ENCODE assay signal across 8 cellular contexts in the genomic region with DNA sequence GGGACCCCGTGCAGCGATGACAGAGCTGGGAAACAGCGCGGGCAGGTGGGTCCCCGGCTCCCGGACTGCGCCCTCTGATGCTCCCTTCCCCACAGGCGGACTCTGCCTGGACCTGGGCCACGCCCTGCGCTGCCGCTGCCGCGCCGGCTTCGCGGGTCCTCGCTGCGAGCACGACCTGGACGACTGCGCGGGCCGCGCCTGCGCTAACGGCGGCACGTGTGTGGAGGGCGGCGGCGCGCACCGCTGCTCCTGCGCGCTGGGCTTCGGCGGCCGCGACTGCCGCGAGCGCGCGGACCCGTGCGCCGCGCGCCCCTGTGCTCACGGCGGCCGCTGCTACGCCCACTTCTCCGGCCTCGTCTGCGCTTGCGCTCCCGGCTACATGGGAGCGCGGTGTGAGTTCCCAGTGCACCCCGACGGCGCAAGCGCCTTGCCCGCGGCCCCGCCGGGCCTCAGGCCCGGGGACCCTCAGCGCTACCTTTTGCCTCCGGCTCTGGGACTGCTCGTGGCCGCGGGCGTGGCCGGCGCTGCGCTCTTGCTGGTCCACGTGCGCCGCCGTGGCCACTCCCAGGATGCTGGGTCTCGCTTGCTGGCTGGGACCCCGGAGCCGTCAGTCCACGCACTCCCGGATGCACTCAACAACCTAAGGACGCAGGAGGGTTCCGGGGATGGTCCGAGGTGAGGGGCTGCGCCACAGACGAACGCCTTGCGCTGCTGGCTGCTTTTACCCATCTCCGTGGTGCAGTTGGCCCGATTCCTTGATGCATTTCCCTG. TPM values are rescaled to one million over a fixed set of nuclear protein-coding genes. Genes with fewer than 3 reads are reported as not detected.
DNase-seq lines count a peak whose midpoint lies in the region; ATAC-seq, FAIRE-seq and TF ChIP-seq lines count a peak whose summit lies in the region.

No MANE protein-coding gene starts in this region.

- H3K79me2 ChIP-seq in HepG2 (ENCODE audit: insufficient read depth, low read length) = no peaks in the 10 kb centered on the region

- peaks cover 7% of the 10 kb centered on the region for H3K36me3 Mint-ChIP-seq in T-helper 17 cell (ENCODE audit: low read depth)
- peaks cover 9% of the 10 kb centered on the region for H3K36me3 Mint-ChIP-seq in central memory CD8-positive, alpha-beta T cell (ENCODE audit: insufficient read depth)

- no TSS peak for BruUV-seq in HepG2 (replicated peaks; lab: Mats Ljungman, UMichigan)

- peak overlapping the region; percentile 70 for H3K4me2 ChIP-seq in HepG2 (ENCODE audit: low read depth, low read length)

- H3K27me3 ChIP-seq in HepG2 (ENCODE audit: control insufficient read depth in 1 of 2, insufficient read depth in 2 of 2, low read length in 2 of 2) = peaks cover 16 to 53% of the 10 kb centered on the region in 2 experiments

- peaks cover 26% of the 10 kb centered on the region for H3K4me1 ChIP-seq in HepG2 (ENCODE audit: insufficient read depth, low read length)

- no peak for TF ChIP-seq RAD21 in HepG2 (CRISPR knock-in tag; IDR thresholded peaks at IDR 0.05)

- peak overlapping the region; percentile 85 for H3K4me3 Mint-ChIP-seq in T-helper 17 cell
- H3K4me3 Mint-ChIP-seq in central memory CD8-positive, alpha-beta T cell = peak overlapping the region; percentile 74

- WGBS in HepG2 (ENCODE audit: low lambda C conversion rate) = 30% methylated on average over 25 of the region's 96 CpGs

- in situ Hi-C loops in HepG2 (cut with HindIII; ENCODE audit: extremely low pct_ligation_motif_present, low pct_unique_long_range_greater_than_20kb) = no loop called here

- intact Hi-C loops in HepG2 (cut with micrococcal nuclease; ENCODE audit: unreplicated experiment) = no loop called here

- POLR2A ChIA-PET in HepG2 (lab: Yijun Ruan, JAX) = interaction anchor here (1.6 kb wide), 1 partner anchor 62 kb away, joined by 3 read pairs; the partner anchor contains the start of gene SUPT5H

- no peak; the same call in 1 of the 2 replicates for TF ChIP-seq CTCF in HepG2 (CRISPR knock-in tag; IDR thresholded peaks at IDR 0.05)

- no peak; a peak in 1 of 4 replicates for TF ChIP-seq POLR2A in HepG2 (IDR thresholded peaks at IDR 0.05; ENCODE audit: insufficient read depth in 1 of 2, low read depth in 2 of 2, low read length in 2 of 2)

- H2AFZ ChIP-seq in HepG2 (ENCODE audit: low read length) = no peak overlapping the region

- no peaks in the 10 kb centered on the region for H3K9me3 Mint-ChIP-seq in central memory CD8-positive, alpha-beta T cell

- TF ChIP-seq EP300 in HepG2 (IDR thresholded peaks at IDR 0.05; ENCODE audit: low read depth in 2 of 2, low read length in 2 of 2) (no peak), HepG2 (CRISPR knock-in tag; IDR thresholded peaks at IDR 0.05; ENCODE audit: borderline replicate concordance) (0 out of 2 replicates have a peak, but pooled peaks have one; percentile 2)

- no peak overlapping the region for H3K27ac Mint-ChIP-seq in T-helper 17 cell
- H3K27ac Mint-ChIP-seq in central memory CD8-positive, alpha-beta T cell (ENCODE audit: low read depth) = no peak overlapping the region

- no peak for FAIRE-seq in HepG2 (lab: Jason Lieb, UNC)

- no peaks in the 10 kb centered on the region for H3K9me3 ChIP-seq in T-helper 17 cell (ENCODE audit: control insufficient read depth, low read length, poor library complexity, severe bottlenecking)
- H3K9me3 ChIP-seq in HepG2 (ENCODE audit: low read length) = no peaks in the 10 kb centered on the region

- peaks cover 28% of the 10 kb centered on the region for H3K4me1 Mint-ChIP-seq in T-helper 17 cell
- H3K4me1 Mint-ChIP-seq in central memory CD8-positive, alpha-beta T cell = peaks cover 30% of the 10 kb centered on the region

- H3K4me3 ChIP-seq in HepG2 (replicated peaks in 1 of 3; ENCODE audit: insufficient read depth in 1 of 3, low read depth in 2 of 3, low read length in 3 of 3) = peak overlapping the region in 2 of 3 experiments; percentile 56 to 68; a peak in 4 of 6 replicates

- H3K9ac ChIP-seq in HepG2 (ENCODE audit: insufficient read depth, low read depth, low read length) = no peak overlapping the region

- ATAC-seq in T-helper 17 cell (peak; percentile 69), HepG2 (peak; percentile 71), HG03095 (IDR thresholded peaks at IDR 0.05; ENCODE audit: unreplicated experiment) (no peak), GM18873 (IDR thresholded peaks at IDR 0.05; ENCODE audit: low FRiP score, unreplicated experiment) (no peak)
- ATAC-seq in central memory CD8-positive, alpha-beta T cell (replicated peaks; ENCODE audit: extremely low read depth, poor library complexity, severe bottlenecking) = peak; percentile 42

- CTCF ChIA-PET in HepG2 (lab: Yijun Ruan, JAX; ENCODE audit: low intra/inter-chr PET ratio, low total read pairs) = no interaction called here

- H3K27ac ChIP-seq in HepG2 (ENCODE audit: extremely low read length, insufficient read depth, low read length) = no peak overlapping the region

- H3K27me3 Mint-ChIP-seq in T-helper 17 cell = peaks cover 56% of the 10 kb centered on the region
- peaks cover 66% of the 10 kb centered on the region for H3K27me3 Mint-ChIP-seq in central memory CD8-positive, alpha-beta T cell

- DNase-seq in GM04504 (ENCODE audit: low read depth) (peak; percentile 16), LHCN-M2 (ENCODE audit: low read depth) (peak; percentile 55), T-helper 17 cell (peak; percentile 23 to 31 (median 25)), HepG2 (ENCODE audit: low spot score) (peak; percentile 60)
- no peak for DNase-seq in central memory CD8-positive, alpha-beta T cell (ENCODE audit: low spot score in 2 of 2)
- DNase-seq in stimulated activated CD8-positive, alpha-beta memory T cell treated with anti-CD3 and anti-CD28 coated beads, Interleukin-15, amount 100 ng/mL, for 48 hours (ENCODE audit: low read depth in 2 of 2) = peak; percentile 58 to 67

- no peaks in the 10 kb centered on the region for H4K20me1 ChIP-seq in HepG2 (ENCODE audit: insufficient read depth, low read length)

- H3K36me3 ChIP-seq in HepG2 (replicated peaks in 1 of 2; ENCODE audit: control insufficient read depth in 1 of 2, insufficient read depth in 2 of 2, low read length in 2 of 2) = no peaks in the 10 kb centered on the region

RNA-seq across cellular contexts. Expression of gene SELENOV, which starts 7.8 kb away (rescaled TPM):
- total RNA-seq in LHCN-M2 (2014; rRNA removed) (not detected in 2 replicates), T-helper 17 cell (not detected), HepG2 (2016; rRNA removed; fragmentation: Illumina TruSeq; extraction: Trizol) (not detected in 2 replicates)
- not detected for polyA plus RNA-seq in LHCN-M2 (2012)
- not detected in 2 replicates for total RNA-seq in HepG2 (2016; cell fraction: cytosol; rRNA removed; fragmentation: Illumina TruSeq; extraction: Trizol; ENCODE audit: low read depth)
- not detected in 2 replicates for total RNA-seq in HepG2 (2016; cell fraction: insoluble cytoplasmic fraction; rRNA removed; fragmentation: Illumina TruSeq; extraction: Trizol)
- not detected in 2 replicates for total RNA-seq in HepG2 (2016; cell fraction: membrane; rRNA removed; fragmentation: Illumina TruSeq; extraction: Trizol)
- 0.47 TPM in 1 of 2 replicates, not detected in the other for total RNA-seq in HepG2 (2016; cell fraction: nucleus; rRNA removed; fragmentation: Illumina TruSeq; extraction: Trizol)
- not detected in 2 replicates for polyA plus RNA-seq in HepG2 (2011; rRNA removed)
- not detected in 2 replicates for polyA plus RNA-seq in HepG2 (2011; cell fraction: cytosol; rRNA removed)
- 0.17 and 0.76 TPM in 2 replicates for polyA plus RNA-seq in HepG2 (2011; cell fraction: nucleus; rRNA removed)
- not detected in 2 replicates for polyA plus RNA-seq in HepG2 (2012)
- not detected in 2 replicates for polyA plus RNA-seq in HepG2 (2016; cell fraction: cytosol; fragmentation: Illumina TruSeq; extraction: Trizol; ENCODE audit: low read depth)
- not detected in 2 replicates for polyA plus RNA-seq in HepG2 (2016; cell fraction: insoluble cytoplasmic fraction; fragmentation: Illumina TruSeq; extraction: Trizol; ENCODE audit: low read depth)
- not detected in 2 replicates for polyA plus RNA-seq in HepG2 (2016; cell fraction: membrane; fragmentation: Illumina TruSeq; extraction: Trizol; ENCODE audit: low read depth)
- polyA plus RNA-seq in HepG2 (2016; cell fraction: nucleus; fragmentation: Illumina TruSeq; extraction: Trizol; ENCODE audit: insufficient read depth, low read depth) = not detected in 2 replicates
- not detected in 2 replicates for polyA minus RNA-seq in HepG2 (2011; rRNA and poly(A)+ RNA removed; ENCODE audit: low replicate concordance)
- polyA minus RNA-seq in HepG2 (2011; cell fraction: cytosol; rRNA and poly(A)+ RNA removed) = not detected in 2 replicates
- not detected in 2 replicates for polyA minus RNA-seq in HepG2 (2011; cell fraction: nucleus; rRNA and poly(A)+ RNA removed)

RNA-seq across cellular contexts. Expression of gene DLL3, which starts 8.4 kb away (rescaled TPM):
- total RNA-seq in LHCN-M2 (2014; rRNA removed) (2.4 and 2.6 TPM in 2 replicates), T-helper 17 cell (not detected), HepG2 (2016; rRNA removed; fragmentation: Illumina TruSeq; extraction: Trizol) (0.35 and 0.53 TPM in 2 replicates)
- 1.2 TPM for polyA plus RNA-seq in LHCN-M2 (2012)
- 1.4 and 1.6 TPM in 2 replicates for total RNA-seq in HepG2 (2016; cell fraction: cytosol; rRNA removed; fragmentation: Illumina TruSeq; extraction: Trizol; ENCODE audit: low read depth)
- total RNA-seq in HepG2 (2016; cell fraction: insoluble cytoplasmic fraction; rRNA removed; fragmentation: Illumina TruSeq; extraction: Trizol) = 0.28 and 0.37 TPM in 2 replicates
- 0.90 and 0.93 TPM in 2 replicates for total RNA-seq in HepG2 (2016; cell fraction: membrane; rRNA removed; fragmentation: Illumina TruSeq; extraction: Trizol)
- 0.16 and 0.31 TPM in 2 replicates for total RNA-seq in HepG2 (2016; cell fraction: nucleus; rRNA removed; fragmentation: Illumina TruSeq; extraction: Trizol)
- polyA plus RNA-seq in HepG2 (2011; rRNA removed) = 0.55 and 0.60 TPM in 2 replicates
- 0.60 and 0.64 TPM in 2 replicates for polyA plus RNA-seq in HepG2 (2011; cell fraction: cytosol; rRNA removed)
- polyA plus RNA-seq in HepG2 (2011; cell fraction: nucleus; rRNA removed) = 0.27 and 0.33 TPM in 2 replicates
- polyA plus RNA-seq in HepG2 (2012) = 0.39 and 0.51 TPM in 2 replicates
- polyA plus RNA-seq in HepG2 (2016; cell fraction: cytosol; fragmentation: Illumina TruSeq; extraction: Trizol; ENCODE audit: low read depth) = 1.9 and 2.0 TPM in 2 replicates
- 0.54 and 0.55 TPM in 2 replicates for polyA plus RNA-seq in HepG2 (2016; cell fraction: insoluble cytoplasmic fraction; fragmentation: Illumina TruSeq; extraction: Trizol; ENCODE audit: low read depth)
- polyA plus RNA-seq in HepG2 (2016; cell fraction: membrane; fragmentation: Illumina TruSeq; extraction: Trizol; ENCODE audit: low read depth) = 0.90 and 1.1 TPM in 2 replicates
- 0.41 TPM in 2 replicates for polyA plus RNA-seq in HepG2 (2016; cell fraction: nucleus; fragmentation: Illumina TruSeq; extraction: Trizol; ENCODE audit: insufficient read depth, low read depth)
- polyA minus RNA-seq in HepG2 (2011; rRNA and poly(A)+ RNA removed; ENCODE audit: low replicate concordance) = 0.42 and 0.63 TPM in 2 replicates
- not detected in 2 replicates for polyA minus RNA-seq in HepG2 (2011; cell fraction: cytosol; rRNA and poly(A)+ RNA removed)
- 0.25 and 0.39 TPM in 2 replicates for polyA minus RNA-seq in HepG2 (2011; cell fraction: nucleus; rRNA and poly(A)+ RNA removed)

RNA-seq across cellular contexts. Expression of gene EID2B, which starts 25.5 kb away (rescaled TPM):
- total RNA-seq in LHCN-M2 (2014; rRNA removed) = 3.0 and 4.8 TPM in 2 replicates
- 2.1 TPM for polyA plus RNA-seq in LHCN-M2 (2012)
- 1 to 10 TPM; 3.9 to 4.9 TPM for total RNA-seq in T-helper 17 cell
- 3.6 and 3.7 TPM in 2 replicates for total RNA-seq in HepG2 (2016; rRNA removed; fragmentation: Illumina TruSeq; extraction: Trizol)
- 1.1 and 1.4 TPM in 2 replicates for total RNA-seq in HepG2 (2016; cell fraction: cytosol; rRNA removed; fragmentation: Illumina TruSeq; extraction: Trizol; ENCODE audit: low read depth)
- 4.1 TPM in 2 replicates for total RNA-seq in HepG2 (2016; cell fraction: insoluble cytoplasmic fraction; rRNA removed; fragmentation: Illumina TruSeq; extraction: Trizol)
- total RNA-seq in HepG2 (2016; cell fraction: membrane; rRNA removed; fragmentation: Illumina TruSeq; extraction: Trizol) = 2.8 and 2.9 TPM in 2 replicates
- 2.5 and 3.7 TPM in 2 replicates for total RNA-seq in HepG2 (2016; cell fraction: nucleus; rRNA removed; fragmentation: Illumina TruSeq; extraction: Trizol)
- polyA plus RNA-seq in HepG2 (2011; rRNA removed) = 2.2 and 2.5 TPM in 2 replicates
- 2.4 and 2.9 TPM in 2 replicates for polyA plus RNA-seq in HepG2 (2011; cell fraction: cytosol; rRNA removed)
- 1.6 and 6.8 TPM in 2 replicates for polyA plus RNA-seq in HepG2 (2011; cell fraction: nucleus; rRNA removed)
- 1.7 and 2.6 TPM in 2 replicates for polyA plus RNA-seq in HepG2 (2012)
- polyA plus RNA-seq in HepG2 (2016; cell fraction: cytosol; fragmentation: Illumina TruSeq; extraction: Trizol; ENCODE audit: low read depth) = 0.73 and 0.79 TPM in 2 replicates
- 3.1 and 4.0 TPM in 2 replicates for polyA plus RNA-seq in HepG2 (2016; cell fraction: insoluble cytoplasmic fraction; fragmentation: Illumina TruSeq; extraction: Trizol; ENCODE audit: low read depth)
- 1.5 and 1.8 TPM in 2 replicates for polyA plus RNA-seq in HepG2 (2016; cell fraction: membrane; fragmentation: Illumina TruSeq; extraction: Trizol; ENCODE audit: low read depth)
- 4.2 TPM in 2 replicates for polyA plus RNA-seq in HepG2 (2016; cell fraction: nucleus; fragmentation: Illumina TruSeq; extraction: Trizol; ENCODE audit: insufficient read depth, low read depth)
- 1.7 and 2.3 TPM in 2 replicates for polyA minus RNA-seq in HepG2 (2011; rRNA and poly(A)+ RNA removed; ENCODE audit: low replicate concordance)
- polyA minus RNA-seq in HepG2 (2011; cell fraction: cytosol; rRNA and poly(A)+ RNA removed) = 0.99 and 1.4 TPM in 2 replicates
- 2.2 and 3.0 TPM in 2 replicates for polyA minus RNA-seq in HepG2 (2011; cell fraction: nucleus; rRNA and poly(A)+ RNA removed)

RNA-seq across cellular contexts. Expression of gene TIMM50, which starts 26.5 kb away (rescaled TPM):
- total RNA-seq in LHCN-M2 (2014; rRNA removed) (99.1 and 120 TPM in 2 replicates), T-helper 17 cell (10 to 100 TPM; 44.9 to 53.0 TPM), HepG2 (2016; rRNA removed; fragmentation: Illumina TruSeq; extraction: Trizol) (89.1 and 91.1 TPM in 2 replicates)
- 98.9 TPM for polyA plus RNA-seq in LHCN-M2 (2012)
- total RNA-seq in HepG2 (2016; cell fraction: cytosol; rRNA removed; fragmentation: Illumina TruSeq; extraction: Trizol; ENCODE audit: low read depth) = 37.5 and 47.3 TPM in 2 replicates
- total RNA-seq in HepG2 (2016; cell fraction: insoluble cytoplasmic fraction; rRNA removed; fragmentation: Illumina TruSeq; extraction: Trizol) = 85.4 and 88.5 TPM in 2 replicates
- 43.0 and 47.2 TPM in 2 replicates for total RNA-seq in HepG2 (2016; cell fraction: membrane; rRNA removed; fragmentation: Illumina TruSeq; extraction: Trizol)
- 57.0 and 65.5 TPM in 2 replicates for total RNA-seq in HepG2 (2016; cell fraction: nucleus; rRNA removed; fragmentation: Illumina TruSeq; extraction: Trizol)
- 90.0 and 92.5 TPM in 2 replicates for polyA plus RNA-seq in HepG2 (2011; rRNA removed)
- 85.2 and 108 TPM in 2 replicates for polyA plus RNA-seq in HepG2 (2011; cell fraction: cytosol; rRNA removed)
- polyA plus RNA-seq in HepG2 (2011; cell fraction: nucleus; rRNA removed) = 135 and 143 TPM in 2 replicates
- 65.0 and 84.2 TPM in 2 replicates for polyA plus RNA-seq in HepG2 (2012)
- 41.8 and 47.0 TPM in 2 replicates for polyA plus RNA-seq in HepG2 (2016; cell fraction: cytosol; fragmentation: Illumina TruSeq; extraction: Trizol; ENCODE audit: low read depth)
- polyA plus RNA-seq in HepG2 (2016; cell fraction: insoluble cytoplasmic fraction; fragmentation: Illumina TruSeq; extraction: Trizol; ENCODE audit: low read depth) = 88.6 and 92.5 TPM in 2 replicates
- 38.0 and 40.4 TPM in 2 replicates for polyA plus RNA-seq in HepG2 (2016; cell fraction: membrane; fragmentation: Illumina TruSeq; extraction: Trizol; ENCODE audit: low read depth)
- 111 and 123 TPM in 2 replicates for polyA plus RNA-seq in HepG2 (2016; cell fraction: nucleus; fragmentation: Illumina TruSeq; extraction: Trizol; ENCODE audit: insufficient read depth, low read depth)
- polyA minus RNA-seq in HepG2 (2011; rRNA and poly(A)+ RNA removed; ENCODE audit: low replicate concordance) = 121 and 194 TPM in 2 replicates
- polyA minus RNA-seq in HepG2 (2011; cell fraction: cytosol; rRNA and poly(A)+ RNA removed) = 41.5 and 44.7 TPM in 2 replicates
- polyA minus RNA-seq in HepG2 (2011; cell fraction: nucleus; rRNA and poly(A)+ RNA removed) = 42.4 and 52.5 TPM in 2 replicates

RNA-seq across cellular contexts. Expression of gene EID2, which starts 32.8 kb away (rescaled TPM):
- total RNA-seq in LHCN-M2 (2014; rRNA removed) (9.7 and 14.8 TPM in 2 replicates), T-helper 17 cell (10 to 100 TPM; 14.4 to 15.1 TPM), HepG2 (2016; rRNA removed; fragmentation: Illumina TruSeq; extraction: Trizol) (13.8 and 14.1 TPM in 2 replicates)
- 10.6 TPM for polyA plus RNA-seq in LHCN-M2 (2012)
- 3.2 and 3.6 TPM in 2 replicates for total RNA-seq in HepG2 (2016; cell fraction: cytosol; rRNA removed; fragmentation: Illumina TruSeq; extraction: Trizol; ENCODE audit: low read depth)
- 14.0 and 14.4 TPM in 2 replicates for total RNA-seq in HepG2 (2016; cell fraction: insoluble cytoplasmic fraction; rRNA removed; fragmentation: Illumina TruSeq; extraction: Trizol)
- 5.5 and 6.4 TPM in 2 replicates for total RNA-seq in HepG2 (2016; cell fraction: membrane; rRNA removed; fragmentation: Illumina TruSeq; extraction: Trizol)
- 5.3 and 7.2 TPM in 2 replicates for total RNA-seq in HepG2 (2016; cell fraction: nucleus; rRNA removed; fragmentation: Illumina TruSeq; extraction: Trizol)
- polyA plus RNA-seq in HepG2 (2011; rRNA removed) = 3.7 and 5.1 TPM in 2 replicates
- polyA plus RNA-seq in HepG2 (2011; cell fraction: cytosol; rRNA removed) = 3.5 and 4.1 TPM in 2 replicates
- 2.3 TPM in 2 replicates for polyA plus RNA-seq in HepG2 (2011; cell fraction: nucleus; rRNA removed)
- 7.8 and 11.2 TPM in 2 replicates for polyA plus RNA-seq in HepG2 (2012)
- 3.3 and 3.7 TPM in 2 replicates for polyA plus RNA-seq in HepG2 (2016; cell fraction: cytosol; fragmentation: Illumina TruSeq; extraction: Trizol; ENCODE audit: low read depth)
- 21.5 and 23.1 TPM in 2 replicates for polyA plus RNA-seq in HepG2 (2016; cell fraction: insoluble cytoplasmic fraction; fragmentation: Illumina TruSeq; extraction: Trizol; ENCODE audit: low read depth)
- 4.6 and 5.5 TPM in 2 replicates for polyA plus RNA-seq in HepG2 (2016; cell fraction: membrane; fragmentation: Illumina TruSeq; extraction: Trizol; ENCODE audit: low read depth)
- polyA plus RNA-seq in HepG2 (2016; cell fraction: nucleus; fragmentation: Illumina TruSeq; extraction: Trizol; ENCODE audit: insufficient read depth, low read depth) = 11.3 and 14.0 TPM in 2 replicates
- polyA minus RNA-seq in HepG2 (2011; rRNA and poly(A)+ RNA removed; ENCODE audit: low replicate concordance) = 2.5 and 3.4 TPM in 2 replicates
- 4.6 and 6.5 TPM in 2 replicates for polyA minus RNA-seq in HepG2 (2011; cell fraction: cytosol; rRNA and poly(A)+ RNA removed)
- 1.9 and 3.0 TPM in 2 replicates for polyA minus RNA-seq in HepG2 (2011; cell fraction: nucleus; rRNA and poly(A)+ RNA removed)

Comparison
In these comparisons a context has a peak if more than half of its experiments do, and no peak if none do; other contexts are left out.
1. DNase-seq: peak in GM04504 (single experiment), LHCN-M2 (single experiment), T-helper 17 cell (3 of 3), HepG2 (single experiment) and stimulated activated CD8-positive, alpha-beta memory T cell treated with anti-CD3 and anti-CD28 coated beads, Interleukin-15, amount 100 ng/mL, for 48 hours (2 of 2); none in central memory CD8-positive, alpha-beta T cell (0 of 2).
2. ATAC-seq: peak in T-helper 17 cell (single experiment), central memory CD8-positive, alpha-beta T cell (single experiment) and HepG2 (single experiment); none in HG03095 (single experiment) and GM18873 (single experiment).